ENCODE assay signal across 1 cellular context in genomic region chr15:92393994-92394326, GRCh38.
TF ChIP-seq lines count a peak whose summit lies in the region.

No MANE protein-coding gene starts in this region.

TF ChIP-seq in GM12878, 131 proteins besides CTCF, POLR2A, EP300 and RAD21:
- TF ChIP-seq HDAC6 (IDR thresholded peaks at IDR 0.05; ENCODE audit: unreplicated experiment) (peak; percentile 39), HCFC1 (IDR thresholded peaks at IDR 0.05; ENCODE audit: low read length) (no peak), TCF3 (IDR thresholded peaks at IDR 0.05; ENCODE audit: borderline replicate concordance, insufficient read depth, low read depth, low read length) (no peak)
